In genomic region chr22:37161442-37161841, GRCh38 we compare ENCODE assay signal across 11 cellular contexts. TPM values are rescaled to one million over a fixed set of nuclear protein-coding genes. Genes with fewer than 3 reads are reported as not detected.
DNase-seq lines count a peak whose midpoint lies in the region; ATAC-seq, FAIRE-seq and TF ChIP-seq lines count a peak whose summit lies in the region.
"Had no signal": no experiment of that assay in that cellular context is flagged by ENCODE, and none has a peak within 500 bp of the region (broad histone marks: within the 10 kb centered on the region; RNA-seq: fewer than 3 reads in every experiment).

No MANE protein-coding gene starts in this region.

- no peak for DNase-seq in CD8-positive, alpha-beta T cell
- DNase-seq in HEK293T (ENCODE audit: extremely low spot score) = peak; percentile 48
- peak; percentile 36 to 70 (median 62) for DNase-seq in K562 (ENCODE audit: extremely low read depth in 1 of 4, low spot score in 3 of 4)
- no peak for DNase-seq in CD14-positive monocyte (ENCODE audit: low spot score)
- DNase-seq in globus pallidus (ENCODE audit: low spot score) = no peak
- DNase-seq: activated CD8-positive, alpha-beta memory T cell treated with anti-CD3 and anti-CD28 coated beads, Interleukin-2, amount 50 U/mL, for 48 hours; effector CD8-positive, alpha-beta T cell; NCI-H1436 had no signal

- no peak overlapping the region for H3K4me2 ChIP-seq in K562 (ENCODE audit: insufficient read depth, low read length)

- TF ChIP-seq POLR2A in K562 (conservative IDR thresholded peaks at IDR 0.05) = no peak

- H3K27me3 ChIP-seq in CD8-positive, alpha-beta T cell (ENCODE audit: insufficient read depth, low read length) = no peaks in the 10 kb centered on the region
- peaks cover 0 to 36% of the 10 kb centered on the region in 2 experiments; a peak in 3 of 5 replicates for H3K27me3 ChIP-seq in K562 (ENCODE audit: control insufficient read depth in 2 of 2, insufficient read depth in 2 of 2, low read length in 2 of 2)

- peaks cover 74% of the 10 kb centered on the region for H3K4me1 Mint-ChIP-seq in CD8-positive, alpha-beta T cell (ENCODE audit: low read depth)
- H3K4me1 Mint-ChIP-seq in CD14-positive monocyte = peaks cover 22% of the 10 kb centered on the region

- intact Hi-C loops in CD8-positive, alpha-beta T cell (cut with DNase I, micrococcal nuclease) = loop anchor here in 1 of 2 experiments (5.0 kb wide), 1 partner anchor 39 kb away; no protein-coding TSS in a partner anchor
- intact Hi-C loops in K562 (cut with micrococcal nuclease) = no loop called here
- intact Hi-C loops in CD14-positive monocyte (cut with micrococcal nuclease) = no loop called here

- peak overlapping the region; percentile 94 for H3K27ac Mint-ChIP-seq in CD8-positive, alpha-beta T cell
- H3K27ac Mint-ChIP-seq in CD14-positive monocyte = no peak overlapping the region

- no peaks in the 10 kb centered on the region for H3K36me3 ChIP-seq in CD8-positive, alpha-beta T cell (ENCODE audit: insufficient read depth, low read length)
- no peaks in the 10 kb centered on the region for H3K36me3 ChIP-seq in K562 (ENCODE audit: control insufficient read depth, insufficient read depth, low read length)

- no peak overlapping the region for H3K4me3 ChIP-seq in CD8-positive, alpha-beta T cell (ENCODE audit: low read depth, low read length)
- no peak overlapping the region for H3K4me3 ChIP-seq in K562

- no peak overlapping the region for H3K4me3 Mint-ChIP-seq in CD8-positive, alpha-beta T cell
- no peak overlapping the region for H3K4me3 Mint-ChIP-seq in CD14-positive monocyte

- H3K9ac ChIP-seq in K562 (ENCODE audit: insufficient read depth in 1 of 2, low read depth in 2 of 2, low read length in 2 of 2) = no peak overlapping the region

- no peak overlapping the region for H2AFZ ChIP-seq in K562 (ENCODE audit: low read depth, low read length)

- ATAC-seq in CD8-positive, alpha-beta T cell = no peak
- ATAC-seq in K562 (peak; percentile 73), HG02840 (IDR thresholded peaks at IDR 0.05; ENCODE audit: low FRiP score, unreplicated experiment) (no peak)

- no peak overlapping the region for H3K27ac ChIP-seq in CD8-positive, alpha-beta T cell (ENCODE audit: low read depth, low read length)
- H3K27ac ChIP-seq in K562 (ENCODE audit: extremely low read depth, low read depth, low read length) = no peak overlapping the region
- H3K27ac ChIP-seq: RWPE1 had no signal

- FAIRE-seq in K562 (lab: Jason Lieb, UNC) = no peak

- H3K79me2 ChIP-seq in K562 (ENCODE audit: control insufficient read depth, insufficient read depth, low read length) = no peaks in the 10 kb centered on the region

- peaks cover 52% of the 10 kb centered on the region for H3K4me1 ChIP-seq in CD8-positive, alpha-beta T cell (ENCODE audit: insufficient read depth, low read length)
- H3K4me1 ChIP-seq in K562 (replicated peaks in 1 of 2; ENCODE audit: control insufficient read depth in 2 of 2, insufficient read depth in 2 of 2, low read length in 2 of 2) = peaks cover 0 to 5% of the 10 kb centered on the region in 2 experiments; a peak in 2 of 5 replicates

- in situ Hi-C loops in K562 (cut with MboI) = no loop called here

- no peaks in the 10 kb centered on the region for H3K36me3 Mint-ChIP-seq in CD8-positive, alpha-beta T cell
- H3K36me3 Mint-ChIP-seq in CD14-positive monocyte = no peaks in the 10 kb centered on the region

- H3K9me1 ChIP-seq in K562 (ENCODE audit: control insufficient read depth, insufficient read depth, low read length) = no peaks in the 10 kb centered on the region

- H3K9me3 ChIP-seq in CD8-positive, alpha-beta T cell (ENCODE audit: low read length) = no peaks in the 10 kb centered on the region
- H3K9me3 ChIP-seq in K562 (replicated peaks; ENCODE audit: control insufficient read depth, insufficient read depth, low read depth, low read length) = no peaks in the 10 kb centered on the region; the same call in 1 of the 2 replicates

- no peaks in the 10 kb centered on the region; the same call in 1 of the 2 replicates for H4K20me1 ChIP-seq in K562 (replicated peaks; ENCODE audit: control insufficient read depth, insufficient read depth, low read length)

- BruUV-seq in K562 (replicated peaks; lab: Mats Ljungman, UMichigan) = no TSS peak

- H3K9me3 Mint-ChIP-seq in CD8-positive, alpha-beta T cell = no peaks in the 10 kb centered on the region
- H3K9me3 Mint-ChIP-seq in CD14-positive monocyte = peaks cover 3 to 11% (median 6%) of the 10 kb centered on the region in 7 donors

- TF ChIP-seq EP300 in K562 (IDR thresholded peaks at IDR 0.05; ENCODE audit: low read length) = no peak

- POLR2A ChIA-PET in CD8-positive, alpha-beta T cell (lab: Charles Lee) = interaction anchor here (0.6 to 3.4 kb wide), 4 partner anchors 12 to 746 kb away, joined by 3 to 40 read pairs (median 5); partner anchors contain the start of gene IL2RB
- POLR2A ChIA-PET in HEK293T (lab: Yijun Ruan, JAX) = interaction anchor here (1.4 kb wide), 1 partner anchor 36 kb away, joined by 4 read pairs; no protein-coding TSS in a partner anchor
- POLR2A ChIA-PET in K562 (lab: Yijun Ruan, JAX) = interaction anchor here (0.7 to 1.2 kb wide), 2 partner anchors 8 to 36 kb away, joined by 3 read pairs; no protein-coding TSS in a partner anchor

- no peak for TF ChIP-seq RAD21 in K562 (CRISPR knock-in tag; conservative IDR thresholded peaks at IDR 0.05 in 1 of 2, IDR thresholded peaks at IDR 0.05 in 1 of 2)

- CTCF ChIA-PET in CD8-positive, alpha-beta T cell (lab: Charles Lee) = interaction anchor here (0.7 to 9.3 kb wide), 12 partner anchors 10 to 99 kb away, joined by 3 to 86 read pairs (median 4); partner anchors contain the start of gene IL2RB
- CTCF ChIA-PET in HEK293T (lab: Yijun Ruan, JAX) = no interaction called here
- CTCF ChIA-PET in K562 (lab: Yijun Ruan, JAX; ENCODE audit: low intra/inter-chr PET ratio) = no interaction called here

- no peak for TF ChIP-seq CTCF in CD8-positive, alpha-beta T cell (IDR thresholded peaks at IDR 0.05)
- no peak for TF ChIP-seq CTCF in K562 (IDR thresholded peaks at IDR 0.05 in 2 of 3, conservative IDR thresholded peaks at IDR 0.05 in 1 of 3; ENCODE audit: insufficient read depth in 2 of 3, low read depth in 1 of 3, low read length in 3 of 3)
- no peak for TF ChIP-seq CTCF in CD14-positive monocyte (IDR thresholded peaks at IDR 0.05)

- 80% methylated on average over 1 of the region's 2 CpGs for WGBS in K562 (ENCODE audit: insufficient coverage, low coverage, missing lambda C conversion rate)

- H3K27me3 Mint-ChIP-seq in CD8-positive, alpha-beta T cell (ENCODE audit: low read depth) = no peaks in the 10 kb centered on the region
- H3K27me3 Mint-ChIP-seq in CD14-positive monocyte (ENCODE audit: low read depth in 3 of 3) = peaks cover 9 to 13% (median 12%) of the 10 kb centered on the region in 3 donors

RNA-seq across cellular contexts. Expression of gene IL2RB, which starts 11.7 kb away (rescaled TPM):
- 100 to 1,000 TPM; 121 to 129 TPM for total RNA-seq in CD8-positive, alpha-beta T cell
- 0.09 and 0.74 TPM in 2 replicates for total RNA-seq in K562 (2011; cell fraction: chromatin; rRNA removed; ENCODE audit: low replicate concordance)
- 0.33 and 0.39 TPM in 2 replicates for total RNA-seq in K562 (2011; cell fraction: nucleolus; rRNA removed)
- total RNA-seq in K562 (2011; cell fraction: nucleoplasm; rRNA removed) = 0.29 and 1.6 TPM in 2 replicates
- total RNA-seq in K562 (2014; rRNA removed) (0.45 TPM in 1 of 2 replicates, not detected in the other), K562 (2014; rRNA removed; fragmentation: Illumina TruSeq; extraction: Trizol) (0.10 and 0.11 TPM in 2 replicates), K562 (2015; rRNA removed; fragmentation: Illumina TruSeq; extraction: Trizol) (0.07 and 0.23 TPM in 2 replicates), K562 (2021) (0.75 and 0.78 TPM in 2 replicates)
- polyA plus RNA-seq in K562 (2011; rRNA removed) (0.22 and 0.24 TPM in 2 replicates), K562 (2014; fragmentation: Illumina TruSeq; extraction: Trizol) (0.54 and 0.66 TPM in 2 replicates), K562 (2014; fragmentation: Nextera tagmentation; extraction: Ambion mirVana) (under 1 TPM; 0.03 TPM), K562 (2014; rRNA removed) (0.28 and 0.54 TPM in 2 replicates), CD14-positive monocyte (1 to 10 TPM in 1 of 2 donors, under 1 TPM in 1; 0.60 to 1.7 TPM)
- 0.07 and 0.19 TPM in 2 replicates for polyA plus RNA-seq in K562 (2011; cell fraction: cytosol; rRNA removed)
- 0.41 TPM in 1 of 2 replicates, not detected in the other for polyA plus RNA-seq in K562 (2011; cell fraction: nucleus; rRNA removed)
- 1.1 and 9.5 TPM in 2 replicates for polyA plus RNA-seq in K562 (2012)
- polyA minus RNA-seq in K562 (2011; rRNA and poly(A)+ RNA removed) = 0.03 and 0.04 TPM in 2 replicates
- not detected in 2 replicates for polyA minus RNA-seq in K562 (2011; cell fraction: cytosol; rRNA and poly(A)+ RNA removed)
- 0.13 TPM in 1 of 2 replicates, not detected in the other for polyA minus RNA-seq in K562 (2011; cell fraction: nucleus; rRNA and poly(A)+ RNA removed)

RNA-seq across cellular contexts. Expression of gene C1QTNF6, which starts 26.6 kb away (rescaled TPM):
- 10 to 100 TPM; 12.0 to 12.9 TPM for total RNA-seq in CD8-positive, alpha-beta T cell
- 4.0 and 6.2 TPM in 2 replicates for total RNA-seq in K562 (2011; cell fraction: chromatin; rRNA removed; ENCODE audit: low replicate concordance)
- 4.3 and 4.5 TPM in 2 replicates for total RNA-seq in K562 (2011; cell fraction: nucleolus; rRNA removed)
- total RNA-seq in K562 (2011; cell fraction: nucleoplasm; rRNA removed) = 4.8 and 5.4 TPM in 2 replicates
- 0.18 and 0.41 TPM in 2 replicates for total RNA-seq in K562 (2014; rRNA removed)
- 0.54 and 0.55 TPM in 2 replicates for total RNA-seq in K562 (2014; rRNA removed; fragmentation: Illumina TruSeq; extraction: Trizol)
- 0.40 and 0.53 TPM in 2 replicates for total RNA-seq in K562 (2015; rRNA removed; fragmentation: Illumina TruSeq; extraction: Trizol)
- 0.75 and 0.81 TPM in 2 replicates for total RNA-seq in K562 (2021)
- 0.92 and 1.6 TPM in 2 replicates for polyA plus RNA-seq in K562 (2011; rRNA removed)
- polyA plus RNA-seq in K562 (2011; cell fraction: cytosol; rRNA removed) = 0.52 and 0.83 TPM in 2 replicates
- 7.9 and 8.6 TPM in 2 replicates for polyA plus RNA-seq in K562 (2011; cell fraction: nucleus; rRNA removed)
- polyA plus RNA-seq in K562 (2012) = 0.60 and 4.1 TPM in 2 replicates
- polyA plus RNA-seq in K562 (2014; fragmentation: Illumina TruSeq; extraction: Trizol) = 0.68 and 1.1 TPM in 2 replicates
- polyA plus RNA-seq in K562 (2014; fragmentation: Nextera tagmentation; extraction: Ambion mirVana) = under 1 TPM; 0.20 to 0.21 TPM
- 0.70 and 0.91 TPM in 2 replicates for polyA plus RNA-seq in K562 (2014; rRNA removed)
- 1.9 and 2.3 TPM in 2 replicates for polyA minus RNA-seq in K562 (2011; rRNA and poly(A)+ RNA removed)
- 0.67 and 1.4 TPM in 2 replicates for polyA minus RNA-seq in K562 (2011; cell fraction: cytosol; rRNA and poly(A)+ RNA removed)
- 6.1 and 9.6 TPM in 2 replicates for polyA minus RNA-seq in K562 (2011; cell fraction: nucleus; rRNA and poly(A)+ RNA removed)
- under 1 TPM; 0.14 to 0.24 TPM for polyA plus RNA-seq in CD14-positive monocyte

RNA-seq across cellular contexts. Expression of gene SSTR3, which starts 50.8 kb away (rescaled TPM):
- total RNA-seq in CD8-positive, alpha-beta T cell = 1 to 10 TPM; 2.6 to 3.1 TPM
- total RNA-seq in K562 (2011; cell fraction: chromatin; rRNA removed; ENCODE audit: low replicate concordance) = 0.07 TPM in 1 of 2 replicates, not detected in the other
- total RNA-seq in K562 (2011; cell fraction: nucleolus; rRNA removed) = not detected in 2 replicates
- 0.07 TPM in 1 of 2 replicates, not detected in the other for total RNA-seq in K562 (2011; cell fraction: nucleoplasm; rRNA removed)
- total RNA-seq in K562 (2014; rRNA removed) (not detected in 2 replicates), K562 (2014; rRNA removed; fragmentation: Illumina TruSeq; extraction: Trizol) (not detected in 2 replicates), K562 (2015; rRNA removed; fragmentation: Illumina TruSeq; extraction: Trizol) (not detected in 2 replicates), K562 (2021) (not detected in 2 replicates)
- polyA plus RNA-seq in K562 (2011; rRNA removed) (0.03 TPM in 1 of 2 replicates, not detected in the other), K562 (2014; fragmentation: Illumina TruSeq; extraction: Trizol) (not detected in 2 replicates), K562 (2014; fragmentation: Nextera tagmentation; extraction: Ambion mirVana) (not detected), K562 (2014; rRNA removed) (not detected in 2 replicates), CD14-positive monocyte (not detected)
- polyA plus RNA-seq in K562 (2011; cell fraction: cytosol; rRNA removed) = 0.01 and 0.03 TPM in 2 replicates
- 0.09 TPM in 1 of 2 replicates, not detected in the other for polyA plus RNA-seq in K562 (2011; cell fraction: nucleus; rRNA removed)
- polyA plus RNA-seq in K562 (2012) = 0.01 TPM in 1 of 2 replicates, not detected in the other
- polyA minus RNA-seq in K562 (2011; rRNA and poly(A)+ RNA removed) = not detected in 2 replicates
- not detected in 2 replicates for polyA minus RNA-seq in K562 (2011; cell fraction: cytosol; rRNA and poly(A)+ RNA removed)
- polyA minus RNA-seq in K562 (2011; cell fraction: nucleus; rRNA and poly(A)+ RNA removed) = not detected in 2 replicates
- total RNA-seq: kidney epithelial cell had no signal

RNA-seq across cellular contexts. Expression of gene TMPRSS6, which starts 51.9 kb away (rescaled TPM):
- under 1 TPM; 0.27 to 0.58 TPM for total RNA-seq in CD8-positive, alpha-beta T cell
- not detected in 2 replicates for total RNA-seq in K562 (2011; cell fraction: chromatin; rRNA removed; ENCODE audit: low replicate concordance)
- not detected in 2 replicates for total RNA-seq in K562 (2011; cell fraction: nucleolus; rRNA removed)
- not detected in 2 replicates for total RNA-seq in K562 (2011; cell fraction: nucleoplasm; rRNA removed)
- total RNA-seq in K562 (2014; rRNA removed) (not detected in 2 replicates), K562 (2014; rRNA removed; fragmentation: Illumina TruSeq; extraction: Trizol) (not detected in 2 replicates), K562 (2015; rRNA removed; fragmentation: Illumina TruSeq; extraction: Trizol) (not detected in 2 replicates), K562 (2021) (not detected in 2 replicates)
- polyA plus RNA-seq in K562 (2011; rRNA removed) (0.03 TPM in 1 of 2 replicates, not detected in the other), K562 (2014; fragmentation: Illumina TruSeq; extraction: Trizol) (not detected in 2 replicates), K562 (2014; fragmentation: Nextera tagmentation; extraction: Ambion mirVana) (not detected), K562 (2014; rRNA removed) (not detected in 2 replicates), CD14-positive monocyte (not detected)
- polyA plus RNA-seq in K562 (2011; cell fraction: cytosol; rRNA removed) = not detected in 2 replicates
- polyA plus RNA-seq in K562 (2011; cell fraction: nucleus; rRNA removed) = not detected in 2 replicates
- not detected in 2 replicates for polyA plus RNA-seq in K562 (2012)
- polyA minus RNA-seq in K562 (2011; rRNA and poly(A)+ RNA removed) = not detected in 2 replicates
- not detected in 2 replicates for polyA minus RNA-seq in K562 (2011; cell fraction: cytosol; rRNA and poly(A)+ RNA removed)
- not detected in 2 replicates for polyA minus RNA-seq in K562 (2011; cell fraction: nucleus; rRNA and poly(A)+ RNA removed)
- total RNA-seq: kidney epithelial cell had no signal

Comparison
In these comparisons a context has a peak if more than half of its experiments do, and no peak if none do; other contexts are left out.
1. DNase-seq: peak in HEK293T (single experiment) and K562 (4 of 4); none in CD8-positive, alpha-beta T cell (0 of 7), CD14-positive monocyte (single experiment) and globus pallidus (single experiment).
2. RNA of gene IL2RB, which starts 11.7 kb away (total RNA-seq): 121 to 129 TPM in CD8-positive, alpha-beta T cell; 0.07 to 1.6 TPM in K562; every median in the first group is over 10 times any median in the second.